ENCODE assay signal across 1 cellular context in genomic region chr13:25046985-25047660, GRCh38.
A peak's percentile ranks its signal among the peaks of the same experiment; 100 is the strongest.
TF ChIP-seq lines count a peak whose summit lies in the region.

No MANE protein-coding gene starts in this region.

TF ChIP-seq in WTC11, 78 proteins besides CTCF, POLR2A, EP300 and RAD21 (continued from another document):
- TF ChIP-seq ARID4B (CRISPR knock-in tag; IDR thresholded peaks at IDR 0.05; ENCODE audit: borderline replicate concordance) (0 out of 2 replicates have a peak, but pooled peaks have one; percentile 14), E2F1 (CRISPR knock-in tag; IDR thresholded peaks at IDR 0.05) (no peak), EMX1 (CRISPR knock-in tag; IDR thresholded peaks at IDR 0.05) (no peak)
